Comparison of ENCODE assay signal across 10 cellular contexts in genomic region chr15:77659350-77660321, GRCh38. TPM values are rescaled to one million over a fixed set of nuclear protein-coding genes. Genes with fewer than 3 reads are reported as not detected.
A peak's percentile ranks its signal among the peaks of the same experiment; 100 is the strongest.
DNase-seq lines count a peak whose midpoint lies in the region; ATAC-seq, FAIRE-seq and TF ChIP-seq lines count a peak whose summit lies in the region.
"Had no signal": no experiment of that assay in that cellular context is flagged by ENCODE, and none has a peak within 500 bp of the region (broad histone marks: within the 10 kb centered on the region; RNA-seq: fewer than 3 reads in every experiment).

No MANE protein-coding gene starts in this region.

- H3K4me3 ChIP-seq in astrocyte of the spinal cord (ENCODE audit: low read depth, low read length) (no peak overlapping the region), HepG2 (replicated peaks in 1 of 3; ENCODE audit: insufficient read depth in 1 of 3, low read depth in 2 of 3, low read length in 3 of 3) (no peak overlapping the region)

- FAIRE-seq in HepG2 (lab: Jason Lieb, UNC): no peak

- no peaks in the 10 kb centered on the region for H3K36me3 ChIP-seq in HepG2 (replicated peaks in 1 of 2; ENCODE audit: control insufficient read depth in 1 of 2, insufficient read depth in 2 of 2, low read length in 2 of 2)

- H4K20me1 ChIP-seq in HepG2 (ENCODE audit: insufficient read depth, low read length): no peaks in the 10 kb centered on the region

- H3K9ac ChIP-seq in HepG2 (ENCODE audit: insufficient read depth, low read depth, low read length): no peak overlapping the region
- H3K9ac ChIP-seq: parathyroid adenoma had no signal

- DNase-seq in GM19238 (ENCODE audit: insufficient read length, low spot score) (peak; percentile 71), NCI-H748 (lab: John Stamatoyannopoulos, UW; ENCODE audit: unreplicated experiment) (peak; percentile 51), astrocyte of the spinal cord (ENCODE audit: low read depth, low spot score) (peak; percentile 7), HepG2 (ENCODE audit: low spot score) (peak; percentile 74), mesenteric fat pad (ENCODE audit: low spot score) (no peak)

- WGBS in HepG2 (ENCODE audit: low lambda C conversion rate): 37% methylated on average over 7 of the region's 12 CpGs

- POLR2A ChIA-PET in HepG2 (lab: Yijun Ruan, JAX): no interaction called here

- no peaks in the 10 kb centered on the region for H3K4me1 Mint-ChIP-seq in activated T-helper 17 cell treated with anti-CD3 and anti-CD28 coated beads, Interleukin-2, amount 50 U/mL, for 72 hours

- TF ChIP-seq RAD21 in HepG2 (CRISPR knock-in tag; IDR thresholded peaks at IDR 0.05): no peak

- H3K79me2 ChIP-seq in HepG2 (ENCODE audit: insufficient read depth, low read length): no peaks in the 10 kb centered on the region
- H3K79me2 ChIP-seq: parathyroid adenoma had no signal

- no peaks in the 10 kb centered on the region for H3K4me1 ChIP-seq in HepG2 (ENCODE audit: insufficient read depth, low read length)
- H3K4me1 ChIP-seq: parathyroid adenoma had no signal

- H3K9me3 Mint-ChIP-seq in activated T-helper 17 cell treated with anti-CD3 and anti-CD28 coated beads, Interleukin-2, amount 50 U/mL, for 72 hours: no peaks in the 10 kb centered on the region

- ATAC-seq in HepG2 (peak; percentile 70), HG02840 (IDR thresholded peaks at IDR 0.05; ENCODE audit: low FRiP score, unreplicated experiment) (no peak)
- ATAC-seq in activated T-helper 17 cell treated with anti-CD3 and anti-CD28 coated beads, Interleukin-2, amount 50 U/mL, for 72 hours (replicated peaks): no peak

- BruUV-seq in HepG2 (replicated peaks; lab: Mats Ljungman, UMichigan): no TSS peak

- no peak overlapping the region for H2AFZ ChIP-seq in HepG2 (ENCODE audit: low read length)
- H2AFZ ChIP-seq: parathyroid adenoma had no signal

- in situ Hi-C loops in astrocyte of the spinal cord (cut with HindIII; ENCODE audit: low sequenced_read_pairs): no loop called here
- in situ Hi-C loops in HepG2 (cut with HindIII; ENCODE audit: extremely low pct_ligation_motif_present, low pct_unique_long_range_greater_than_20kb): no loop called here

- H3K4me3 Mint-ChIP-seq in activated T-helper 17 cell treated with anti-CD3 and anti-CD28 coated beads, Interleukin-2, amount 50 U/mL, for 72 hours: no peak overlapping the region

- peak overlapping the region; percentile 41; the same call in 1 of the 2 replicates for H3K4me2 ChIP-seq in HepG2 (ENCODE audit: low read depth, low read length)

- TF ChIP-seq POLR2A in HepG2 (IDR thresholded peaks at IDR 0.05; ENCODE audit: insufficient read depth in 1 of 2, low read depth in 2 of 2, low read length in 2 of 2): no peak

- H3K9me3 ChIP-seq in HepG2 (ENCODE audit: low read length): no peaks in the 10 kb centered on the region

- no peaks in the 10 kb centered on the region for H3K36me3 Mint-ChIP-seq in activated T-helper 17 cell treated with anti-CD3 and anti-CD28 coated beads, Interleukin-2, amount 50 U/mL, for 72 hours (ENCODE audit: low read depth)

- H3K27ac Mint-ChIP-seq in activated T-helper 17 cell treated with anti-CD3 and anti-CD28 coated beads, Interleukin-2, amount 50 U/mL, for 72 hours: no peak overlapping the region

- CTCF ChIA-PET in HepG2 (lab: Yijun Ruan, JAX; ENCODE audit: low intra/inter-chr PET ratio, low total read pairs): interaction anchor here (0.7 to 1.7 kb wide), 3 partner anchors 25 to 162 kb away, joined by 4 to 6 read pairs (median 6); no protein-coding TSS in a partner anchor

- TF ChIP-seq CTCF in C4-2B (conservative IDR thresholded peaks at IDR 0.05) (peak; percentile 77), astrocyte of the spinal cord (IDR thresholded peaks at IDR 0.05; ENCODE audit: low read depth, low read length) (peak; percentile 47), HepG2 (CRISPR knock-in tag; IDR thresholded peaks at IDR 0.05) (peak; percentile 51)

- intact Hi-C loops in HepG2 (cut with micrococcal nuclease; ENCODE audit: unreplicated experiment): loop anchor here (2.0 kb wide), 1 partner anchor 161 kb away; no protein-coding TSS in a partner anchor

- no peak for TF ChIP-seq EP300 in HepG2 (IDR thresholded peaks at IDR 0.05; ENCODE audit: low read depth in 2 of 2, low read length in 2 of 2)
- no peak for TF ChIP-seq EP300 in HepG2 (CRISPR knock-in tag; IDR thresholded peaks at IDR 0.05; ENCODE audit: borderline replicate concordance)

- H3K27ac ChIP-seq in C4-2B (no peak overlapping the region), HepG2 (ENCODE audit: extremely low read length, insufficient read depth, low read length) (no peak overlapping the region)
- H3K27ac ChIP-seq: parathyroid adenoma had no signal

- H3K27me3 ChIP-seq in HepG2 (ENCODE audit: control insufficient read depth in 1 of 2, insufficient read depth in 2 of 2, low read length in 2 of 2): peaks cover 3 to 14% of the 10 kb centered on the region in 2 experiments

- peaks cover 12% of the 10 kb centered on the region for H3K27me3 Mint-ChIP-seq in activated T-helper 17 cell treated with anti-CD3 and anti-CD28 coated beads, Interleukin-2, amount 50 U/mL, for 72 hours

TF ChIP-seq in HepG2, 621 proteins besides CTCF, POLR2A, EP300 and RAD21 (continues in another document):
- TF ChIP-seq STAG1 (CRISPR knock-in tag; IDR thresholded peaks at IDR 0.05) (peak; percentile 27; the same call in 1 of the 2 replicates), SMC3 (IDR thresholded peaks at IDR 0.05; ENCODE audit: low read length) (0 out of 2 replicates have a peak, but pooled peaks have one; percentile 17), ZFX (CRISPR knock-in tag; IDR thresholded peaks at IDR 0.05; ENCODE audit: low read depth) (no peak), PREB (CRISPR knock-in tag; IDR thresholded peaks at IDR 0.05) (no peak), ZNF678 (CRISPR knock-in tag; IDR thresholded peaks at IDR 0.05) (no peak), REST (IDR thresholded peaks at IDR 0.05; ENCODE audit: borderline replicate concordance in 1 of 2, low read depth in 1 of 2, low read length in 2 of 2) (no peak), HNF4A (CRISPR knock-in tag; IDR thresholded peaks at IDR 0.05) (no peak), ZNF768 (CRISPR knock-in tag; IDR thresholded peaks at IDR 0.05) (peak; percentile 93)

RNA-seq across cellular contexts. Expression of gene LINGO1, which starts 26.9 kb away (rescaled TPM):
- total RNA-seq in HepG2 (2016; rRNA removed; fragmentation: Illumina TruSeq; extraction: Trizol) (not detected in 2 replicates), mesenteric fat pad (1.6 TPM)
- not detected in 2 replicates for total RNA-seq in HepG2 (2016; cell fraction: cytosol; rRNA removed; fragmentation: Illumina TruSeq; extraction: Trizol; ENCODE audit: low read depth)
- total RNA-seq in HepG2 (2016; cell fraction: insoluble cytoplasmic fraction; rRNA removed; fragmentation: Illumina TruSeq; extraction: Trizol): 0.06 TPM in 1 of 2 replicates, not detected in the other
- 0.14 TPM in 1 of 2 replicates, not detected in the other for total RNA-seq in HepG2 (2016; cell fraction: membrane; rRNA removed; fragmentation: Illumina TruSeq; extraction: Trizol)
- not detected in 2 replicates for total RNA-seq in HepG2 (2016; cell fraction: nucleus; rRNA removed; fragmentation: Illumina TruSeq; extraction: Trizol)
- 0.07 and 0.08 TPM in 2 replicates for polyA plus RNA-seq in HepG2 (2011; rRNA removed)
- 0.07 and 0.14 TPM in 2 replicates for polyA plus RNA-seq in HepG2 (2011; cell fraction: cytosol; rRNA removed)
- polyA plus RNA-seq in HepG2 (2011; cell fraction: nucleus; rRNA removed): 0.05 TPM in 1 of 2 replicates, not detected in the other
- not detected in 2 replicates for polyA plus RNA-seq in HepG2 (2012)
- 0.05 TPM in 1 of 2 replicates, not detected in the other for polyA plus RNA-seq in HepG2 (2016; cell fraction: cytosol; fragmentation: Illumina TruSeq; extraction: Trizol; ENCODE audit: low read depth)
- 0.10 TPM in 1 of 2 replicates, not detected in the other for polyA plus RNA-seq in HepG2 (2016; cell fraction: insoluble cytoplasmic fraction; fragmentation: Illumina TruSeq; extraction: Trizol; ENCODE audit: low read depth)
- polyA plus RNA-seq in HepG2 (2016; cell fraction: membrane; fragmentation: Illumina TruSeq; extraction: Trizol; ENCODE audit: low read depth): 0.16 TPM in 2 replicates
- not detected in 2 replicates for polyA plus RNA-seq in HepG2 (2016; cell fraction: nucleus; fragmentation: Illumina TruSeq; extraction: Trizol; ENCODE audit: insufficient read depth, low read depth)
- polyA minus RNA-seq in HepG2 (2011; rRNA and poly(A)+ RNA removed; ENCODE audit: low replicate concordance): 1.4 TPM in 1 of 2 replicates, not detected in the other
- polyA minus RNA-seq in HepG2 (2011; cell fraction: cytosol; rRNA and poly(A)+ RNA removed): not detected in 2 replicates
- polyA minus RNA-seq in HepG2 (2011; cell fraction: nucleus; rRNA and poly(A)+ RNA removed): not detected in 2 replicates
- total RNA-seq in activated T-helper 17 cell treated with anti-CD3 and anti-CD28 coated beads, Interleukin-2, amount 50 U/mL, for 72 hours: not detected
- total RNA-seq: T-helper 1 cell treated with Interleukin-12 subunit alpha and Interleukin-12 subunit beta and Interleukin-4 antibody, amounts not matched to agents 30 ng/mL and 1 ng/mL, for 36 hours had no signal
